ENCODE assay signal across 8 cellular contexts in the genomic region with DNA sequence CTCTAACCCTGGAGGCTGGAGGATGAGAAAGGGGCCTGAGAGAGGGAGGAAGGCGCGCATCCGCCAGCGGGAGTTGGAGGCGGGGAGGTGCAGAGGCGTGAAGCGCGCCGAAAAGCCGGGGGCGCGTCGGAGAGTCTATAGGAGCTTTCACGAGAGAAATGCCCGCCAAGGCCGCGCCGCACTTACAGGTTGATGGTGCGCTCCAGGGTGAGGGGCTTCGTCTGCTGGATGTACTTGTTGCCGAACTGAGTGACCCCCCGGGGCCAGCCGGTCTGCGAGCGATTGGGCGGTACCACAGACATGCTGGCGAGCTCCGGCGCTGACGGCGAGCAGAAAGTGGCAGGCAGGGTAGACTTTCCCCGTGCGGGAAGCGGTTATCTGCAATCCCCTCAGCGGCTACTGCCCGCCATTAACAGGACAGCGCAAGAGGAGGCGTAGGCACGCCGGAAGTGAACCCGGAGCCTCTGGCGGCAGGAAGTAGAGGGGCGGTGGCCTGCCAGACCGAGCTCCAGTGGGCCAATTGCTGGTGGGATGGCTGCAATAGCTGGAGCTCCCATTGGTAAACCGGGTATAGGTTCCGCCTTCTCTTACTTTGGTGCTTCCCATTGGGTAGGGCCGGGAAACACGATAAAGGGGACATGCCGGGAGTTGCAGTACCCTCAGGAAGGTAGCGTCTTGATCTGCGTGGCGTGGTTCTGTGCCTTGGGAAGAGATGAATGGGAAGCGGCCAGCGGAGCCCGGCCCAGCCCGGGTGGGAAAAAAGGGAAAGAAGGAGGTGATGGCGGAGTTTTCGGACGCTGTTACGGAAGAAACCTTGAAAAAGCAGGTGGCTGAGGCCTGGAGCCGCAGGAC. TPM values are rescaled to one million over a fixed set of nuclear protein-coding genes. Genes with fewer than 3 reads are reported as not detected.
DNase-seq lines count a peak whose midpoint lies in the region; ATAC-seq, FAIRE-seq and TF ChIP-seq lines count a peak whose summit lies in the region.

Gene NUDT21, minus strand, starts transcription at position 432 of the 852 bp plus-strand sequence. Its CDS starts 130 bp downstream, at position 302.
Gene OGFOD1, plus strand, starts transcription at position 654 of the 852 bp plus-strand sequence. Its CDS starts 59 bp downstream, at position 713.

- H3K9ac ChIP-seq in astrocyte (ENCODE audit: low read length) = peak within 1 kb of the TSS; percentile 89

- peaks cover 3% of the 10 kb centered on the region for H3K36me3 Mint-ChIP-seq in astrocyte (ENCODE audit: low read depth, unreplicated experiment)

- H3K27me3 ChIP-seq in astrocyte (ENCODE audit: insufficient read depth, low read length) = no peaks in the 10 kb centered on the region
- H3K27me3 ChIP-seq in right cardiac atrium (ENCODE audit: control insufficient read depth, insufficient read depth) = no peaks in the 10 kb centered on the region
- no peaks in the 10 kb centered on the region for H3K27me3 ChIP-seq in uterus

- no peaks in the 10 kb centered on the region for H3K27me3 Mint-ChIP-seq in astrocyte (ENCODE audit: low read depth, unreplicated experiment)

- H3K4me3 Mint-ChIP-seq in astrocyte (ENCODE audit: unreplicated experiment) = peak within 1 kb of the TSS; percentile 98

- peak; percentile 32 for FAIRE-seq in astrocyte (lab: Jason Lieb, UNC)

- H3K36me3 ChIP-seq in astrocyte (ENCODE audit: insufficient read depth, low read length) (peaks cover 23% of the 10 kb centered on the region), uterus (no peaks in the 10 kb centered on the region)

- under 1% methylated on average over 61 of the region's 61 CpGs for WGBS in right cardiac atrium

- peak within 1 kb of the TSS; percentile 90 for H2AFZ ChIP-seq in astrocyte (ENCODE audit: low read depth, low read length)

- H3K4me3 ChIP-seq in astrocyte (ENCODE audit: insufficient read depth, low read depth, low read length) (peak within 1 kb of the TSS; percentile 87), right cardiac atrium (ENCODE audit: low read length) (peak within 1 kb of the TSS; percentile 98), uterus (peak within 1 kb of the TSS; percentile 87 to 98)

- peaks cover 76% of the 10 kb centered on the region for H3K79me2 ChIP-seq in astrocyte (ENCODE audit: insufficient read depth, low read length)

- H3K27ac ChIP-seq in astrocyte (ENCODE audit: low read depth, low read length) (peak within 1 kb of the TSS; percentile 83), right cardiac atrium (ENCODE audit: low read length) (peak within 1 kb of the TSS; percentile 81), uterus (peak within 1 kb of the TSS; percentile 66 to 74)

- intact Hi-C loops in right cardiac atrium (cut with DNase I) = no loop called here
- intact Hi-C loops in uterus (cut with DNase I; ENCODE audit: low total_unique reads) = no loop called here

- H4K20me1 ChIP-seq in astrocyte (ENCODE audit: insufficient read depth, low read length) = peaks cover 57% of the 10 kb centered on the region

- H3K9me3 Mint-ChIP-seq in astrocyte (ENCODE audit: unreplicated experiment) = no peaks in the 10 kb centered on the region

- H3K4me1 ChIP-seq in astrocyte (ENCODE audit: insufficient read depth, low read length) (peaks cover 13% of the 10 kb centered on the region), right cardiac atrium (ENCODE audit: control insufficient read depth, insufficient read depth, low read length) (peaks cover 7% of the 10 kb centered on the region), uterus (peaks cover 10 to 14% of the 10 kb centered on the region in 2 donors)

- peak within 1 kb of the TSS; percentile 90 for H3K4me2 ChIP-seq in astrocyte (ENCODE audit: low read length)

- peak within 1 kb of the TSS; percentile 83 for H3K27ac Mint-ChIP-seq in astrocyte (ENCODE audit: unreplicated experiment)

- peaks cover 24% of the 10 kb centered on the region for H3K4me1 Mint-ChIP-seq in astrocyte (ENCODE audit: low read depth, unreplicated experiment)

- H3K9me3 ChIP-seq in astrocyte (ENCODE audit: insufficient read depth, low read depth, low read length) = no peaks in the 10 kb centered on the region
- H3K9me3 ChIP-seq in right cardiac atrium (ENCODE audit: control insufficient read depth, low read length) = no peaks in the 10 kb centered on the region
- H3K9me3 ChIP-seq in uterus = no peaks in the 10 kb centered on the region

- TF ChIP-seq POLR2A in GM18505 (IDR thresholded peaks at IDR 0.05; ENCODE audit: borderline replicate concordance, extremely low read depth, insufficient read depth, insufficient read length) (peak; percentile 84), uterus (IDR thresholded peaks at IDR 0.05) (peak; percentile 38 to 51)

- TF ChIP-seq CTCF in astrocyte (IDR thresholded peaks at IDR 0.05; ENCODE audit: insufficient read depth, low read depth, low read length) = no peak
- TF ChIP-seq CTCF in uterus (IDR thresholded peaks at IDR 0.05) = peak in 2 of 4 experiments; percentile 1 to 15

- DNase-seq in NCI-H2029 (lab: John Stamatoyannopoulos, UW) (peak; percentile 82), T-helper 22 cell (ENCODE audit: low read depth) (peak; percentile 91), astrocyte (ENCODE audit: low read depth) (peak; percentile 98), right cardiac atrium (peak; percentile 94 to 97 (median 97)), pulmonary artery endothelial cell (ENCODE audit: low read depth, low spot score) (peak; percentile 96), uterus (peak; percentile 93 to 95)

- ATAC-seq in GM18505 (IDR thresholded peaks at IDR 0.05; ENCODE audit: unreplicated experiment) (peak; percentile 97), HG02973 (IDR thresholded peaks at IDR 0.05; ENCODE audit: unreplicated experiment) (peak; percentile 95), right cardiac atrium (peak; percentile 99 to 100)

RNA-seq across cellular contexts. Expression of gene NUDT21, which starts in this region (rescaled TPM):
- total RNA-seq in astrocyte (86.0 and 86.2 TPM in 2 replicates), right cardiac atrium (10 to 100 TPM; 72.9 to 80.7 (median 75.2) TPM), pulmonary artery endothelial cell (135 and 158 TPM in 2 replicates), uterus (100 to 1,000 TPM in 2 of 4 donors, 10 to 100 TPM in 2; 23.1 to 184 (median 89.2) TPM)
- polyA plus RNA-seq in right cardiac atrium = 23.0 TPM

RNA-seq across cellular contexts. Expression of gene OGFOD1, which starts in this region (rescaled TPM):
- total RNA-seq in astrocyte (102 and 107 TPM in 2 replicates), right cardiac atrium (10 to 100 TPM; 28.4 to 32.8 (median 30.2) TPM), pulmonary artery endothelial cell (87.0 and 152 TPM in 2 replicates), uterus (10 to 100 TPM in 2 of 4 donors, 1 to 10 TPM in 2; 5.0 to 78.9 (median 20.3) TPM)
- polyA plus RNA-seq in right cardiac atrium = 15.5 TPM

Comparison
In these comparisons a context has a peak if more than half of its experiments do, and no peak if none do; other contexts are left out.
1. Peak in every context shown above with its lines: DNase-seq, ATAC-seq, H3K4me3 ChIP-seq and H3K27ac ChIP-seq.